14 cellular contexts compared by ENCODE assay signal in the genomic region with DNA sequence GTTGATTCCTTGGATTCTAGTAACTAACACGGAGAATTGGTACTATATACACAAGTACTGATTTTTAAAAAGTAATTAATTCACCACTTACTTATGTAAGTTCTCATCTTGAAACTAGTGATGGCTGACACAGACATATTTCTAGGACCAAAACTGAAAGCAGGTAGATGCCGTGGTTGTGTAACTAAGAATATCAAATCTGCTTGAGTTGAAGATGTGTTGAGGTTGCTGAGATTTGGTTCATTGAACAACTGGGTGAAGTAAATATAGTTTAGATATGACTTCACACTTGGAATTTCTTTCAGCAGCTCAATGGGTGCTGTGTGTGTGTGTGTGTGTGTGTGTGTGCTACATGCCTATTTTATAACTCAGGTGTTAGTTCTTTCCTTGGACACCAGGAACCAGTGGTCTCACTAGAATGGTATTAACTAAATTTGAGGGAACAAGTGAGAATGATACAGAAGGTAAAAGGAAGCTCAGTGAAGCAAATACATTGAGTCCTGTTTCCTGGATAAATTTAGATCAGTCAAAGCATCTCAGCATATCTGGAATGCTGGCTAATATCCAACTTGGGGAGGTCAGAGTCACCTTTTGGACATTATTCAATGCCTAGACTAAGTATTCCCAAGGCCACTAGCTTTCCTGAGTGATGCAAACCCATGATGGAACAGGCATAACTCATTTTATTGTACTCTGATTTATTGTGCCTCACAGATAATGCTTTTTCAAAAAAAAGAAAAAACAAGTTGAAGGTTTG.
DNase-seq lines count a peak whose midpoint lies in the region; ATAC-seq and TF ChIP-seq lines count a peak whose summit lies in the region.
"Had no signal": no experiment of that assay in that cellular context is flagged by ENCODE, and none has a peak within 500 bp of the region (broad histone marks: within the 10 kb centered on the region; RNA-seq: fewer than 3 reads in every experiment).

No MANE protein-coding gene starts in this region.

- ATAC-seq in GM18517 (IDR thresholded peaks at IDR 0.05; ENCODE audit: unreplicated experiment) (peak; percentile 81), GM21515 (IDR thresholded peaks at IDR 0.05; ENCODE audit: unreplicated experiment) (peak; percentile 75), HG03196 (IDR thresholded peaks at IDR 0.05; ENCODE audit: unreplicated experiment) (peak; percentile 90), left lung (no peak)
- ATAC-seq: activated T-cell treated with anti-CD3 and anti-CD28 coated beads, Interleukin-2, amount 50 U/mL, for 4 hours; foreskin keratinocyte had no signal

- H3K27ac ChIP-seq in left lung = no peak overlapping the region
- H3K27ac ChIP-seq: cardiac muscle cell, foreskin keratinocyte, skin epidermis had no signal

- H3K4me3 ChIP-seq in lower leg skin (ENCODE audit: low read depth, poor library complexity, severe bottlenecking) = no peak overlapping the region
- no peak overlapping the region for H3K4me3 ChIP-seq in left lung
- H3K4me3 ChIP-seq: cardiac muscle cell, skin epidermis had no signal

- intact Hi-C loops in lower leg skin (cut with DNase I; ENCODE audit: low total_unique reads) (no loop called here), left lung (cut with DNase I) (no loop called here)

- H3K4me1 ChIP-seq in left lung = peaks cover 0 to 7% of the 10 kb centered on the region in 2 donors

- WGBS in lower leg skin, 2 donors = 84 to 91% methylated on average over 2 of the region's 2 CpGs

- H3K27me3 ChIP-seq in left lung = no peaks in the 10 kb centered on the region
- H3K27me3 ChIP-seq: cardiac muscle cell, foreskin keratinocyte had no signal

- peaks cover 0 to 2% of the 10 kb centered on the region in 2 donors for H3K9me3 ChIP-seq in left lung

- no peaks in the 10 kb centered on the region for H3K36me3 ChIP-seq in left lung
- H3K36me3 ChIP-seq: cardiac muscle cell had no signal

- TF ChIP-seq CTCF in lower leg skin (IDR thresholded peaks at IDR 0.05) (no peak), left lung (IDR thresholded peaks at IDR 0.05) (no peak)

- DNase-seq in germinal center (ENCODE audit: low spot score) (peak; percentile 23), lower leg skin (ENCODE audit: low spot score in 2 of 2) (no peak), Ammon's horn (ENCODE audit: low spot score) (no peak), left lung (no peak)
- no peak for DNase-seq in stimulated activated CD4-positive, alpha-beta T cell treated with anti-CD3 and anti-CD28 coated beads, Interleukin-1b, Interleukin-23, amount 100 ng/mL, for 48 hours
- DNase-seq: activated T-cell treated with anti-CD3 and anti-CD28 coated beads, Interleukin-2, amount 50 U/mL, for 4 hours; COR-L47; foreskin keratinocyte; NCI-H510A treated with DMSO at 0.1 percent for 48 hours had no signal

- TF ChIP-seq POLR2A in lower leg skin (IDR thresholded peaks at IDR 0.05) = no peak
